ENCODE assay signal across 1 cellular context in the genomic region with DNA sequence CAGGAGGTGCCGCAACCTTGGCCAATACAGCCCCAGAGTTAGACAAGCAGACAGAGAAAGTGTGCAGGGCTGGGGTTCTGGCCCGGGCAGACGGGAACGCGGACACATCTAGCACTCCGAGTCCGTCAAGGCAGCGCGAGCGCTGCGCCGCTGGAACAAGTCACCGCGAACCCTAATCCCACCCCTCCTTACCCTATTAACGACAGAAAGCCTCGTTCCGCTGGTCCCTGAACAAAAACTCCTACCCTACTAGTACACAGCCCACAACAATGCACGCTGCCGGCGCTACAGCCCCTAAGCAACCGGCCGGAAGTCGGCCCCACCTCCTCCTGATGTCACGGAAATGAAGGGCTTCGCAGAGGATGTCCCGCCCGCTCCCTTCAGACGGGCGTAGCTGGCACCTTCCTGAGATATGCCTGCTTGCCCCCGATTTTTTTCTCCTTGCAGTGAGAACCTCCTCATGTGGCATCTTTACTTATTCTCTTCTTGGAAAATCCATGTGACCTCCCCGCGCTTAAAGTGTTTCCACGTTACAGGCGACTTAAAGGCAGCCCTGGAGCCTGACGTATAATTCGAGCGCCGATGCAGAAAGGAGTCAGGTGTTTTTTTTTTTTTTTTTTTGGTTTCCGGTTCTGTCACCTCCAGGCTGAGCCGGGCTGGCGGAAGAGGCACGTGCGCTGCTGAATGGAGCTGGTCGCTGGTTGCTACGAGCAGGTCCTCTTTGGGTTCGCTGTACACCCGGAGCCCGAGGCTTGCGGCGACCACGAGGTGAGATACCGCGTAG.
TF ChIP-seq lines count a peak whose summit lies in the region.

A gene (minus strand): TSS at position 315 of the 784 bp plus-strand sequence. CDS start 7,066 bp downstream, outside the sequence.
A gene with protein sequence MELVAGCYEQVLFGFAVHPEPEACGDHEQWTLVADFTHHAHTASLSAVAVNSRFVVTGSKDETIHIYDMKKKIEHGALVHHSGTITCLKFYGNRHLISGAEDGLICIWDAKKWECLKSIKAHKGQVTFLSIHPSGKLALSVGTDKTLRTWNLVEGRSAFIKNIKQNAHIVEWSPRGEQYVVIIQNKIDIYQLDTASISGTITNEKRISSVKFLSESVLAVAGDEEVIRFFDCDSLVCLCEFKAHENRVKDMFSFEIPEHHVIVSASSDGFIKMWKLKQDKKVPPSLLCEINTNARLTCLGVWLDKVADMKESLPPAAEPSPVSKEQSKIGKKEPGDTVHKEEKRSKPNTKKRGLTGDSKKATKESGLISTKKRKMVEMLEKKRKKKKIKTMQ (plus strand): TSS at position 671 of the 784 bp plus-strand sequence. CDS start 14 bp downstream, at position 685.

TF ChIP-seq in HepG2, 621 proteins besides CTCF, POLR2A, EP300 and RAD21 (continued from another document and continues in another):
- TF ChIP-seq, protein P1, sequence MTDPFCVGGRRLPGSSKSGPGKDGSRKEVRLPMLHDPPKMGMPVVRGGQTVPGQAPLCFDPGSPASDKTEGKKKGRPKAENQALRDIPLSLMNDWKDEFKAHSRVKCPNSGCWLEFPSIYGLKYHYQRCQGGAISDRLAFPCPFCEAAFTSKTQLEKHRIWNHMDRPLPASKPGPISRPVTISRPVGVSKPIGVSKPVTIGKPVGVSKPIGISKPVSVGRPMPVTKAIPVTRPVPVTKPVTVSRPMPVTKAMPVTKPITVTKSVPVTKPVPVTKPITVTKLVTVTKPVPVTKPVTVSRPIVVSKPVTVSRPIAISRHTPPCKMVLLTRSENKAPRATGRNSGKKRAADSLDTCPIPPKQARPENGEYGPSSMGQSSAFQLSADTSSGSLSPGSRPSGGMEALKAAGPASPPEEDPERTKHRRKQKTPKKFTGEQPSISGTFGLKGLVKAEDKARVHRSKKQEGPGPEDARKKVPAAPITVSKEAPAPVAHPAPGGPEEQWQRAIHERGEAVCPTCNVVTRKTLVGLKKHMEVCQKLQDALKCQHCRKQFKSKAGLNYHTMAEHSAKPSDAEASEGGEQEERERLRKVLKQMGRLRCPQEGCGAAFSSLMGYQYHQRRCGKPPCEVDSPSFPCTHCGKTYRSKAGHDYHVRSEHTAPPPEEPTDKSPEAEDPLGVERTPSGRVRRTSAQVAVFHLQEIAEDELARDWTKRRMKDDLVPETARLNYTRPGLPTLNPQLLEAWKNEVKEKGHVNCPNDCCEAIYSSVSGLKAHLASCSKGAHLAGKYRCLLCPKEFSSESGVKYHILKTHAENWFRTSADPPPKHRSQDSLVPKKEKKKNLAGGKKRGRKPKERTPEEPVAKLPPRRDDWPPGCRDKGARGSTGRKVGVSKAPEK (CRISPR knock-in tag; IDR thresholded peaks at IDR 0.05; ENCODE audit: borderline replicate concordance), result no peak
- TF ChIP-seq KDM5B (CRISPR knock-in tag; IDR thresholded peaks at IDR 0.05; ENCODE audit: borderline replicate concordance) (peak; percentile 52), MAF1 (CRISPR knock-in tag; IDR thresholded peaks at IDR 0.05; ENCODE audit: borderline replicate concordance) (0 out of 2 replicates have a peak, but pooled peaks have one; percentile 69), CREM (IDR thresholded peaks at IDR 0.05) (peak; percentile 100), CREM (CRISPR knock-in tag; IDR thresholded peaks at IDR 0.05) (peak; percentile 80), ZNF672 (CRISPR knock-in tag; IDR thresholded peaks at IDR 0.05) (no peak), ZNF282 (IDR thresholded peaks at IDR 0.05; ENCODE audit: partially characterized antibody) (no peak), ZNF678 (CRISPR knock-in tag; IDR thresholded peaks at IDR 0.05) (0 out of 2 replicates have a peak, but pooled peaks have one; percentile 41), ZNF382 (CRISPR knock-in tag; IDR thresholded peaks at IDR 0.05; ENCODE audit: borderline replicate concordance) (no peak), ZNF558 (CRISPR knock-in tag; IDR thresholded peaks at IDR 0.05; ENCODE audit: borderline replicate concordance) (peak; percentile 80; the same call in 1 of the 2 replicates), KDM2A (CRISPR knock-in tag; IDR thresholded peaks at IDR 0.05; ENCODE audit: borderline replicate concordance, low read depth) (peak; percentile 61), RBM22 (optimal IDR thresholded peaks at IDR 0.05; ENCODE audit: low read length) (no peak), SKI (IDR thresholded peaks at IDR 0.05; ENCODE audit: partially characterized antibody) (peak; percentile 13), KDM3A (CRISPR knock-in tag; IDR thresholded peaks at IDR 0.05; ENCODE audit: low read depth) (peak; percentile 43), ZNF776 (CRISPR knock-in tag; IDR thresholded peaks at IDR 0.05) (no peak), NFIB (CRISPR knock-in tag; IDR thresholded peaks at IDR 0.05; ENCODE audit: borderline replicate concordance) (no peak), PHF20 (CRISPR knock-in tag; IDR thresholded peaks at IDR 0.05) (peak; percentile 98), AGO2 (optimal IDR thresholded peaks at IDR 0.05; ENCODE audit: low read depth, low read length) (peak; percentile 52), MED8 (CRISPR knock-in tag; IDR thresholded peaks at IDR 0.05; ENCODE audit: insufficient replicate concordance) (no peak), SAP130 (CRISPR knock-in tag; IDR thresholded peaks at IDR 0.05; ENCODE audit: low read depth) (peak; percentile 99), NCOA2 (CRISPR knock-in tag; IDR thresholded peaks at IDR 0.05) (peak; percentile 55), ZNF331 (CRISPR knock-in tag; IDR thresholded peaks at IDR 0.05) (peak; percentile 37; the same call in 1 of the 2 replicates)
- TF ChIP-seq, protein P2, sequence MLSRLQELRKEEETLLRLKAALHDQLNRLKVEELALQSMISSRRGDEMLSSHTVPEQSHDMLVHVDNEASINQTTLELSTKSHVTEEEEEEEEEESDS (CRISPR knock-in tag; IDR thresholded peaks at IDR 0.05; ENCODE audit: borderline replicate concordance), result 0 out of 2 replicates have a peak, but pooled peaks have one; percentile 45
- TF ChIP-seq, protein P3, sequence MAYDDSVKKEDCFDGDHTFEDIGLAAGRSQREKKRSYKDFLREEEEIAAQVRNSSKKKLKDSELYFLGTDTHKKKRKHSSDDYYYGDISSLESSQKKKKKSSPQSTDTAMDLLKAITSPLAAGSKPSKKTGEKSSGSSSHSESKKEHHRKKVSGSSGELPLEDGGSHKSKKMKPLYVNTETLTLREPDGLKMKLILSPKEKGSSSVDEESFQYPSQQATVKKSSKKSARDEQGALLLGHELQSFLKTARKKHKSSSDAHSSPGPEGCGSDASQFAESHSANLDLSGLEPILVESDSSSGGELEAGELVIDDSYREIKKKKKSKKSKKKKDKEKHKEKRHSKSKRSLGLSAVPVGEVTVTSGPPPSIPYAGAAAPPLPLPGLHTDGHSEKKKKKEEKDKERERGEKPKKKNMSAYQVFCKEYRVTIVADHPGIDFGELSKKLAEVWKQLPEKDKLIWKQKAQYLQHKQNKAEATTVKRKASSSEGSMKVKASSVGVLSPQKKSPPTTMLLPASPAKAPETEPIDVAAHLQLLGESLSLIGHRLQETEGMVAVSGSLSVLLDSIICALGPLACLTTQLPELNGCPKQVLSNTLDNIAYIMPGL (CRISPR knock-in tag; IDR thresholded peaks at IDR 0.05; ENCODE audit: borderline replicate concordance in 1 of 2, low read depth in 1 of 2), result peak; percentile 54 to 71; a peak in 3 of 4 replicates
- TF ChIP-seq, protein P4, sequence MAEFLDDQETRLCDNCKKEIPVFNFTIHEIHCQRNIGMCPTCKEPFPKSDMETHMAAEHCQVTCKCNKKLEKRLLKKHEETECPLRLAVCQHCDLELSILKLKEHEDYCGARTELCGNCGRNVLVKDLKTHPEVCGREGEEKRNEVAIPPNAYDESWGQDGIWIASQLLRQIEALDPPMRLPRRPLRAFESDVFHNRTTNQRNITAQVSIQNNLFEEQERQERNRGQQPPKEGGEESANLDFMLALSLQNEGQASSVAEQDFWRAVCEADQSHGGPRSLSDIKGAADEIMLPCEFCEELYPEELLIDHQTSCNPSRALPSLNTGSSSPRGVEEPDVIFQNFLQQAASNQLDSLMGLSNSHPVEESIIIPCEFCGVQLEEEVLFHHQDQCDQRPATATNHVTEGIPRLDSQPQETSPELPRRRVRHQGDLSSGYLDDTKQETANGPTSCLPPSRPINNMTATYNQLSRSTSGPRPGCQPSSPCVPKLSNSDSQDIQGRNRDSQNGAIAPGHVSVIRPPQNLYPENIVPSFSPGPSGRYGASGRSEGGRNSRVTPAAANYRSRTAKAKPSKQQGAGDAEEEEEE (CRISPR knock-in tag; IDR thresholded peaks at IDR 0.05; ENCODE audit: borderline replicate concordance), result no peak
- TF ChIP-seq, protein P5, sequence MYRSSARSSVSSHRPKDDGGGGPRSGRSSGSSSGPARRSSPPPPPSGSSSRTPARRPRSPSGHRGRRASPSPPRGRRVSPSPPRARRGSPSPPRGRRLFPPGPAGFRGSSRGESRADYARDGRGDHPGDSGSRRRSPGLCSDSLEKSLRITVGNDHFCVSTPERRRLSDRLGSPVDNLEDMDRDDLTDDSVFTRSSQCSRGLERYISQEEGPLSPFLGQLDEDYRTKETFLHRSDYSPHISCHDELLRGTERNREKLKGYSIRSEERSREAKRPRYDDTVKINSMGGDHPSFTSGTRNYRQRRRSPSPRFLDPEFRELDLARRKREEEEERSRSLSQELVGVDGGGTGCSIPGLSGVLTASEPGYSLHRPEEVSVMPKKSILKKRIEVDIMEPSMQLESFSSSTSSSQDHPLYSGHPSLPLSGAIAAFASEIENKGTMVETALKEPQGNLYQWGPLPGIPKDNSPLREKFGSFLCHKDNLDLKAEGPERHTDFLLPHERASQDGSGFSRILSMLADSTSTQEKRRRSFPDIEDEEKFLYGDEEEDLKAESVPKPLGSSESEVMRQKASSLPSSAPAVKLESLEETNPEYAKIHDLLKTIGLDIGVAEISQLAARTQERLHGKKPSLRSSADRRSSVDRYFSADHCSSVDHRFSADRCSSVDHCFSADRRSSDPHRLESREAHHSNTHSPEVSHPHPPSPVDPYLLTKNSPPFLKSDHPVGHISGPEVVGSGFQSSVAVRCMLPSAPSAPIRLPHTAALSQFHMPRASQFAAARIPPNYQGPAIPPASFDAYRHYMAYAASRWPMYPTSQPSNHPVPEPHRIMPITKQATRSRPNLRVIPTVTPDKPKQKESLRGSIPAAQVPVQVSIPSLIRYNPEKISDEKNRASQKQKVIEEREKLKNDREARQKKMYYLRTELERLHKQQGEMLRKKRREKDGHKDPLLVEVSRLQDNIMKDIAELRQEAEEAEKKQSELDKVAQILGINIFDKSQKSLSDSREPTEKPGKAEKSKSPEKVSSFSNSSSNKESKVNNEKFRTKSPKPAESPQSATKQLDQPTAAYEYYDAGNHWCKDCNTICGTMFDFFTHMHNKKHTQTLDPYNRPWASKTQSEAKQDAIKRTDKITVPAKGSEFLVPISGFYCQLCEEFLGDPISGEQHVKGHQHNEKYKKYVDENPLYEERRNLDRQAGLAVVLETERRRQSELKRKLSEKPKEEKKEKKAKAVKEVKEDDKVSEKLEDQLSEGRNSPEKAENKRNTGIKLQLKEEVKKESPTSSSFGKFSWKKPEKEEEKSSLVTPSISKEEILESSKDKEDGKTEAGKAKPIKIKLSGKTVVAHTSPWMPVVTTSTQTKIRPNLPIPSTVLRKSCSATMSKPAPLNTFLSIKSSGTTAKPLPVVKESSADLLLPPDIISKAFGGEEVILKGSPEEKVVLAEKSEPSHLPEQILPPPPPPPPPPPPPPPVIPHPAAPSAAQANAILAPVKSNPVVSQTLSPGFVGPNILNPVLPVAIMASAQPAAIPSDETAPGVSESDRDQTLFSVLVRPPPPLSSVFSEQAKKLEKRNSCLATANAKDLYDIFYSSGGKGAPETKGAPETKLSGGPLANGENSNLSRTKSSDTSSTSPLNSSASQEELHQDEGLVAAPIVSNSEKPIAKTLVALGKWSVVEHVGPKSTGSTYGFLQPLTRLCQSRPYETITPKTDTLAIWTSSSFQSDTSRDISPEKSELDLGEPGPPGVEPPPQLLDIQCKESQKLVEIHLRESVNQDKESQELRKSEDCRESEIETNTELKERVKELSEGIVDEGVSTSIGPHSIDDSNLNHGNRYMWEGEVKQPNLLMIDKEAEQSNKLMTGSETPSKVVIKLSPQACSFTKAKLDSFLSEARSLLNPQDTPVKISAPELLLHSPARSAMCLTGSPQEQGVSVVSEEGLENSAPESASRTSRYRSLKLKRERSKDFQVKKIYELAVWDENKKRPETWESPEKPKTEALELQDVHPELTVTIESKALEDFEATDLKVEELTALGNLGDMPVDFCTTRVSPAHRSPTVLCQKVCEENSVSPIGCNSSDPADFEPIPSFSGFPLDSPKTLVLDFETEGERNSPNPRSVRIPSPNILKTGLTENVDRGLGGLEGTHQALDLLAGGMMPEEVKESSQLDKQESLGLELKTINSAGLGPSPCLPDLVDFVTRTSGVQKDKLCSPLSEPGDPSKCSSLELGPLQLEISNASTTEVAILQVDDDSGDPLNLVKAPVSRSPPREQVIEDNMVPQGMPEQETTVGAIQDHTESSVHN (CRISPR knock-in tag; IDR thresholded peaks at IDR 0.05), result 0 out of 2 replicates have a peak, but pooled peaks have one; percentile 3
- TF ChIP-seq, protein P6, sequence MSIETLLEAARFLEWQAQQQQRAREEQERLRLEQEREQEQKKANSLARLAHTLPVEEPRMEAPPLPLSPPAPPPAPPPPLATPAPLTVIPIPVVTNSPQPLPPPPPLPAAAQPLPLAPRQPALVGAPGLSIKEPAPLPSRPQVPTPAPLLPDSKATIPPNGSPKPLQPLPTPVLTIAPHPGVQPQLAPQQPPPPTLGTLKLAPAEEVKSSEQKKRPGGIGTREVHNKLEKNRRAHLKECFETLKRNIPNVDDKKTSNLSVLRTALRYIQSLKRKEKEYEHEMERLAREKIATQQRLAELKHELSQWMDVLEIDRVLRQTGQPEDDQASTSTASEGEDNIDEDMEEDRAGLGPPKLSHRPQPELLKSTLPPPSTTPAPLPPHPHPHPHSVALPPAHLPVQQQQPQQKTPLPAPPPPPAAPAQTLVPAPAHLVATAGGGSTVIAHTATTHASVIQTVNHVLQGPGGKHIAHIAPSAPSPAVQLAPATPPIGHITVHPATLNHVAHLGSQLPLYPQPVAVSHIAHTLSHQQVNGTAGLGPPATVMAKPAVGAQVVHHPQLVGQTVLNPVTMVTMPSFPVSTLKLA (IDR thresholded peaks at IDR 0.05), result peak; percentile 91
- TF ChIP-seq, protein P7, sequence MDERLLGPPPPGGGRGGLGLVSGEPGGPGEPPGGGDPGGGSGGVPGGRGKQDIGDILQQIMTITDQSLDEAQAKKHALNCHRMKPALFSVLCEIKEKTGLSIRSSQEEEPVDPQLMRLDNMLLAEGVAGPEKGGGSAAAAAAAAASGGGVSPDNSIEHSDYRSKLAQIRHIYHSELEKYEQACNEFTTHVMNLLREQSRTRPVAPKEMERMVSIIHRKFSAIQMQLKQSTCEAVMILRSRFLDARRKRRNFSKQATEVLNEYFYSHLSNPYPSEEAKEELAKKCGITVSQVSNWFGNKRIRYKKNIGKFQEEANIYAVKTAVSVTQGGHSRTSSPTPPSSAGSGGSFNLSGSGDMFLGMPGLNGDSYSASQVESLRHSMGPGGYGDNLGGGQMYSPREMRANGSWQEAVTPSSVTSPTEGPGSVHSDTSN (CRISPR knock-in tag; IDR thresholded peaks at IDR 0.05), result peak; percentile 74
